10 cellular contexts compared by ENCODE assay signal in the genomic region with DNA sequence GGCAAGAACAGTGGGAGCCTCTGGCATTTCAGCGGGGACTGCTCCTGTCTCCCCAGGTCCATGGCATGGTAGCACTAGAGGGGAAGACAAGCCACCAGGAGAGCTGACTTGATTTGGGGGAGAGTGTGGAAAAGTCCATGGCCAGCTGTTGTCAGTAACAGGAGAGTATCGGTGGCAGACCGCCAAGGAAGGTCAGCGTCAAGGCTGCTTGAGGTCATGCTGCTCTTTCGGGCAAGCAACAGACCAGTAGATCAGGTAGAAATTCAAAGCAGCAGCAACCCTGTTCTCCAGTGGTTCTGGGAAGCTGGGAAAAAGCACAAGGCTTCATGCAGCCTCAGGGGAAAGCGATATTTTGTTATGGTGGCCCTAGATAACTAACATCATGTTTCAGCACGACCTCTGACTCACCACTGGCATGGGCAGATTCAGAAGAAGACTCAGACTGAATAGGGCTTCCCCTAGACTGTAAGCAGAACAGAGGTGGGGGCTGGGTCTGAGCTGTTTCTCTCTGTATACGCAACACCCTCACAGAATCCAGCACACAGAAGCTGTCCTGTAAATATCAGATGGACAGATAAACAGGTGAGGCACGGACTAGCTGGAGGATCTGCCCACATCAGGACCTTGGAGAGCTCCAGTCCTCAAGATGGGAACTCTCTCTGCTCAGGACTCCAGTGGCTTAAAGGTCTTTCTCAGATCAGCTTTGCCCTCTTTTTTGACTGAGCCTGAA. TPM values are rescaled to one million over a fixed set of nuclear protein-coding genes. Genes with fewer than 3 reads are reported as not detected.
DNase-seq lines count a peak whose midpoint lies in the region; ATAC-seq and TF ChIP-seq lines count a peak whose summit lies in the region.
"Had no signal": no experiment of that assay in that cellular context is flagged by ENCODE, and none has a peak within 500 bp of the region (broad histone marks: within the 10 kb centered on the region; RNA-seq: fewer than 3 reads in every experiment).

No MANE protein-coding gene starts in this region.

- H3K9me3 Mint-ChIP-seq in WTC11: peaks cover 8% of the 10 kb centered on the region
- H3K9me3 Mint-ChIP-seq: T-helper 1 cell treated with Interleukin-12 subunit alpha and Interleukin-12 subunit beta and Interleukin-4 antibody, amounts not matched to agents 30 μg/mL and 1 μg/mL, for 36 hours had no signal

- H3K27me3 ChIP-seq in Karpas-422 (ENCODE audit: low read length): no peaks in the 10 kb centered on the region

- peaks cover 10% of the 10 kb centered on the region; the same call in 1 of the 2 replicates for H3K36me3 Mint-ChIP-seq in WTC11

- no peak overlapping the region for H3K27ac Mint-ChIP-seq in WTC11
- H3K27ac Mint-ChIP-seq: T-helper 1 cell treated with Interleukin-12 subunit alpha and Interleukin-12 subunit beta and Interleukin-4 antibody, amounts not matched to agents 30 μg/mL and 1 μg/mL, for 36 hours had no signal

- POLR2A ChIA-PET in WTC11 (lab: Charles Lee): interaction anchor here (0.6 kb wide), 1 partner anchor 35 kb away, joined by 3 read pairs; the partner anchor contains the start of gene PLEKHG4B

- CTCF ChIA-PET in WTC11 (lab: Charles Lee): interaction anchor here (0.6 to 1.0 kb wide), 2 partner anchors 50 to 78 kb away, joined by 3 to 4 read pairs; no protein-coding TSS in a partner anchor

- ATAC-seq in WTC11: peak; percentile 14

- H3K4me2 ChIP-seq in Karpas-422 (ENCODE audit: low read depth, low read length, poor library complexity, severe bottlenecking): no peak overlapping the region

- H3K27me3 Mint-ChIP-seq in WTC11 (ENCODE audit: low read depth): peaks cover 32% of the 10 kb centered on the region

- no peaks in the 10 kb centered on the region for H3K36me3 ChIP-seq in Karpas-422 (ENCODE audit: insufficient read depth, low read length)
- H3K36me3 ChIP-seq: sigmoid colon had no signal

- H3K4me3 Mint-ChIP-seq in WTC11: no peak overlapping the region
- H3K4me3 Mint-ChIP-seq: T-helper 1 cell treated with Interleukin-12 subunit alpha and Interleukin-12 subunit beta and Interleukin-4 antibody, amounts not matched to agents 30 μg/mL and 1 μg/mL, for 36 hours had no signal

- DNase-seq in GDM1 (lab: John Stamatoyannopoulos, UW) (peak; percentile 10), Karpas-422 (peak; percentile 77), WTC11 (ENCODE audit: low spot score) (peak; percentile 72), kidney glomerular epithelial cell (lab: John Stamatoyannopoulos, UW) (peak; percentile 45), caudate nucleus (lab: John Stamatoyannopoulos, UW) (no peak), medulla oblongata (ENCODE audit: extremely low spot score) (no peak)
- DNase-seq in activated effector memory CD4-positive, alpha-beta T cell treated with anti-CD3 and anti-CD28 coated beads, Interleukin-2, amount 50 U/mL, for 16 hours: no peak
- DNase-seq in activated CD4-positive, CD25-positive, alpha-beta regulatory T cell (lab: John Stamatoyannopoulos, UW): no peak
- DNase-seq: sigmoid colon had no signal

- no peak overlapping the region for H2AFZ ChIP-seq in Karpas-422 (ENCODE audit: low read length)

- H3K9ac ChIP-seq in Karpas-422 (ENCODE audit: low read length): no peak overlapping the region

- no peak overlapping the region for H3K4me3 ChIP-seq in Karpas-422 (ENCODE audit: low read length)
- H3K4me3 ChIP-seq: sigmoid colon had no signal

- TF ChIP-seq CTCF in WTC11 (IDR thresholded peaks at IDR 0.05): no peak

- H3K4me1 Mint-ChIP-seq in WTC11: peaks cover 26% of the 10 kb centered on the region

- H3K9me3 ChIP-seq in Karpas-422 (ENCODE audit: low read length): no peaks in the 10 kb centered on the region
- H3K9me3 ChIP-seq: sigmoid colon had no signal

- H3K9me2 ChIP-seq in Karpas-422 (replicated peaks; ENCODE audit: insufficient read depth, low read length): no peaks in the 10 kb centered on the region

- H3K27ac ChIP-seq in Karpas-422 (ENCODE audit: low read length) (no peak overlapping the region), caudate nucleus (ENCODE audit: low read depth, low read length) (no peak overlapping the region)
- H3K27ac ChIP-seq: sigmoid colon had no signal

- H3K79me2 ChIP-seq in Karpas-422 (ENCODE audit: low read length): no peaks in the 10 kb centered on the region

- no peaks in the 10 kb centered on the region for H3K4me1 ChIP-seq in Karpas-422 (ENCODE audit: low read length)

- no peaks in the 10 kb centered on the region for H4K20me1 ChIP-seq in Karpas-422 (ENCODE audit: insufficient read depth, low read depth, low read length)

TF ChIP-seq in WTC11, 78 proteins besides CTCF, POLR2A, EP300 and RAD21:
- peak; percentile 52; the same call in 1 of the 2 replicates for TF ChIP-seq ZNF232 (CRISPR knock-in tag; IDR thresholded peaks at IDR 0.05)
- no peak for TF ChIP-seq ZBTB21 (CRISPR knock-in tag; IDR thresholded peaks at IDR 0.05; ENCODE audit: borderline replicate concordance)
- no peak for TF ChIP-seq ZNF671 (CRISPR knock-in tag; IDR thresholded peaks at IDR 0.05)
- TF ChIP-seq USF1 (CRISPR knock-in tag; IDR thresholded peaks at IDR 0.05): peak; percentile 49; the same call in 1 of the 2 replicates
- TF ChIP-seq TEAD1 (CRISPR knock-in tag; IDR thresholded peaks at IDR 0.05): peak; percentile 76
- TF ChIP-seq HMGA2 (CRISPR knock-in tag; IDR thresholded peaks at IDR 0.05): no peak
- TF ChIP-seq ARID4B (CRISPR knock-in tag; IDR thresholded peaks at IDR 0.05; ENCODE audit: borderline replicate concordance): peak; percentile 70
- TF ChIP-seq SMAD3 (CRISPR knock-in tag; IDR thresholded peaks at IDR 0.05; ENCODE audit: borderline replicate concordance): 0 out of 2 replicates have a peak, but pooled peaks have one; percentile 69
- peak; percentile 78; the same call in 1 of the 2 replicates for TF ChIP-seq JUN (CRISPR knock-in tag; IDR thresholded peaks at IDR 0.05)
- TF ChIP-seq ETV6 (CRISPR knock-in tag; IDR thresholded peaks at IDR 0.05): 0 out of 2 replicates have a peak, but pooled peaks have one; percentile 40
- TF ChIP-seq FOXK1 (CRISPR knock-in tag; IDR thresholded peaks at IDR 0.05): peak; percentile 47; the same call in 1 of the 2 replicates
- TF ChIP-seq, protein P1, sequence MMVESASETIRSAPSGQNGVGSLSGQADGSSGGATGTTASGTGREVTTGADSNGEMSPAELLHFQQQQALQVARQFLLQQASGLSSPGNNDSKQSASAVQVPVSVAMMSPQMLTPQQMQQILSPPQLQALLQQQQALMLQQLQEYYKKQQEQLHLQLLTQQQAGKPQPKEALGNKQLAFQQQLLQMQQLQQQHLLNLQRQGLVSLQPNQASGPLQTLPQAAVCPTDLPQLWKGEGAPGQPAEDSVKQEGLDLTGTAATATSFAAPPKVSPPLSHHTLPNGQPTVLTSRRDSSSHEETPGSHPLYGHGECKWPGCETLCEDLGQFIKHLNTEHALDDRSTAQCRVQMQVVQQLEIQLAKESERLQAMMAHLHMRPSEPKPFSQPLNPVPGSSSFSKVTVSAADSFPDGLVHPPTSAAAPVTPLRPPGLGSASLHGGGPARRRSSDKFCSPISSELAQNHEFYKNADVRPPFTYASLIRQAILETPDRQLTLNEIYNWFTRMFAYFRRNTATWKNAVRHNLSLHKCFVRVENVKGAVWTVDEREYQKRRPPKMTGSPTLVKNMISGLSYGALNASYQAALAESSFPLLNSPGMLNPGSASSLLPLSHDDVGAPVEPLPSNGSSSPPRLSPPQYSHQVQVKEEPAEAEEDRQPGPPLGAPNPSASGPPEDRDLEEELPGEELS (CRISPR knock-in tag; IDR thresholded peaks at IDR 0.05): peak; percentile 74; the same call in 1 of the 2 replicates
- 0 out of 2 replicates have a peak, but pooled peaks have one; percentile 37 for TF ChIP-seq SMAD4 (CRISPR knock-in tag; IDR thresholded peaks at IDR 0.05)

RNA-seq across cellular contexts. Expression of gene PLEKHG4B, which starts 35.2 kb away (rescaled TPM):
- total RNA-seq in Karpas-422 (2014; rRNA removed; shearing (Covaris generic); ENCODE audit: low replicate concordance): not detected in 2 replicates
- total RNA-seq in WTC11 (2021): 51.4 to 53.0 TPM (median 52.1 TPM) in 3 replicates

Comparison
In these comparisons a context has a peak if more than half of its experiments do, and no peak if none do; other contexts are left out.
1. DNase-seq: peak in GDM1 (single experiment), Karpas-422 (single experiment), WTC11 (single experiment) and kidney glomerular epithelial cell (single experiment); none in caudate nucleus (0 of 61), medulla oblongata (single experiment), activated effector memory CD4-positive, alpha-beta T cell treated with anti-CD3 and anti-CD28 coated beads, Interleukin-2, amount 50 U/mL, for 16 hours (single experiment) and activated CD4-positive, CD25-positive, alpha-beta regulatory T cell (0 of 4).
2. RNA of gene PLEKHG4B, which starts 35.2 kb away (total RNA-seq): 51.4 to 53.0 TPM in WTC11; not detected in Karpas-422; every median in the first group is over 10 times any median in the second.